16 cellular contexts compared by ENCODE assay signal in genomic region chr5:14227501-14227900, GRCh38.
A peak's percentile ranks its signal among the peaks of the same experiment; 100 is the strongest.
DNase-seq lines count a peak whose midpoint lies in the region; ATAC-seq, FAIRE-seq and TF ChIP-seq lines count a peak whose summit lies in the region.
"Had no signal": no experiment of that assay in that cellular context is flagged by ENCODE, and none has a peak within 500 bp of the region (broad histone marks: within the 10 kb centered on the region; RNA-seq: fewer than 3 reads in every experiment).

No MANE protein-coding gene starts in this region.

- H3K9me3 Mint-ChIP-seq in GM23338, result no peaks in the 10 kb centered on the region
- H3K9me3 Mint-ChIP-seq: IgD-negative memory B cell had no signal

- H3K9me3 ChIP-seq in PC-9 (ENCODE audit: insufficient read depth, low read depth) (no peaks in the 10 kb centered on the region), endothelial cell of umbilical vein (replicated peaks; ENCODE audit: control insufficient read depth, insufficient read depth, low read length) (no peaks in the 10 kb centered on the region), pancreas (no peaks in the 10 kb centered on the region), prostate gland (no peaks in the 10 kb centered on the region)

- no peak for DNase-seq in GM23338 (ENCODE audit: low spot score)
- DNase-seq in PC-9, result no peak
- DNase-seq in endothelial cell of umbilical vein (ENCODE audit: low read depth, low spot score), result no peak
- DNase-seq in pancreas, result no peak
- DNase-seq in NCI-H2107 (lab: John Stamatoyannopoulos, UW), result no peak
- DNase-seq in prostate gland (ENCODE audit: low spot score), result no peak
- no peak for DNase-seq in NCI-H1436 (lab: John Stamatoyannopoulos, UW)
- DNase-seq: DMS153, H7, NCI-H1105 treated with DMSO at 0.1 percent for 48 hours, NCI-H187, NCI-H774 had no signal

- CTCF ChIA-PET in PC-9 (lab: Charles Lee), result interaction anchor here (0.9 to 2.2 kb wide), 2 partner anchors 42 to 80 kb away, joined by 4 to 8 read pairs; no protein-coding TSS in a partner anchor
- CTCF ChIA-PET in endothelial cell of umbilical vein (lab: Charles Lee), result interaction anchor here (0.9 to 2.9 kb wide), 7 partner anchors 13 to 84 kb away, joined by 3 to 9 read pairs (median 4); partner anchors contain the start of gene TRIO

- H4K20me1 ChIP-seq in GM23338 (replicated peaks; ENCODE audit: insufficient read depth) (peaks cover 3% of the 10 kb centered on the region; the same call in 1 of the 2 replicates), PC-9 (ENCODE audit: insufficient read depth) (peaks cover 12% of the 10 kb centered on the region), endothelial cell of umbilical vein (replicated peaks; ENCODE audit: control insufficient read depth, extremely low read depth, insufficient read depth, low read length) (peaks cover 4% of the 10 kb centered on the region)

- no peak overlapping the region for H3K4me3 Mint-ChIP-seq in GM23338

- H3K27me3 Mint-ChIP-seq in GM23338 (ENCODE audit: insufficient read depth, low read depth, poor library complexity), result peaks cover 4% of the 10 kb centered on the region
- H3K27me3 Mint-ChIP-seq: IgD-negative memory B cell had no signal

- peaks cover 53% of the 10 kb centered on the region for H3K4me1 Mint-ChIP-seq in GM23338

- no peak overlapping the region for H2AFZ ChIP-seq in GM23338
- H2AFZ ChIP-seq in PC-9, result no peak overlapping the region
- no peak overlapping the region for H2AFZ ChIP-seq in endothelial cell of umbilical vein (ENCODE audit: low read depth, low read length)

- no peaks in the 10 kb centered on the region for H3K27me3 ChIP-seq in GM23338 (ENCODE audit: insufficient read depth)
- H3K27me3 ChIP-seq in PC-9 (ENCODE audit: insufficient read depth, low read depth), result no peaks in the 10 kb centered on the region
- no peaks in the 10 kb centered on the region for H3K27me3 ChIP-seq in endothelial cell of umbilical vein (ENCODE audit: control insufficient read depth in 2 of 2, insufficient read depth in 2 of 2, low read length in 2 of 2)
- H3K27me3 ChIP-seq in pancreas, result no peaks in the 10 kb centered on the region
- no peaks in the 10 kb centered on the region for H3K27me3 ChIP-seq in prostate gland (replicated peaks; ENCODE audit: insufficient read depth)

- H3K4me1 ChIP-seq in GM23338 (ENCODE audit: insufficient read depth), result peaks cover 55% of the 10 kb centered on the region
- H3K4me1 ChIP-seq in PC-9 (replicated peaks; ENCODE audit: insufficient read depth), result peaks cover 24% of the 10 kb centered on the region
- peaks cover 58% of the 10 kb centered on the region for H3K4me1 ChIP-seq in endothelial cell of umbilical vein (ENCODE audit: control insufficient read depth, extremely low read depth, insufficient read depth, low read length)
- H3K4me1 ChIP-seq in pancreas, result no peaks in the 10 kb centered on the region
- H3K4me1 ChIP-seq in prostate gland (replicated peaks), result no peaks in the 10 kb centered on the region

- H3K36me3 Mint-ChIP-seq in GM23338 (ENCODE audit: low read depth), result no peaks in the 10 kb centered on the region

- H3K36me3 ChIP-seq in GM23338 (ENCODE audit: insufficient read depth) (no peaks in the 10 kb centered on the region), PC-9 (ENCODE audit: low read depth) (peaks cover 3% of the 10 kb centered on the region; the same call in 1 of the 2 replicates), endothelial cell of umbilical vein (ENCODE audit: control insufficient read depth in 2 of 2, extremely low read depth in 1 of 2, insufficient read depth in 2 of 2, low read length in 2 of 2) (no peaks in the 10 kb centered on the region), pancreas (no peaks in the 10 kb centered on the region), prostate gland (no peaks in the 10 kb centered on the region)

- H3K79me2 ChIP-seq in GM23338 (replicated peaks; ENCODE audit: insufficient read depth) (peaks cover 99% of the 10 kb centered on the region), PC-9 (ENCODE audit: low read depth) (peaks cover 94% of the 10 kb centered on the region), endothelial cell of umbilical vein (ENCODE audit: control insufficient read depth, insufficient read depth, low read length) (peaks cover 100% of the 10 kb centered on the region)

- BruUV-seq in PC-9 (replicated peaks; lab: Mats Ljungman, UMichigan) (no TSS peak), endothelial cell of umbilical vein (replicated peaks; lab: Mats Ljungman, UMichigan) (no TSS peak)

- no peaks in the 10 kb centered on the region for H3K9me1 ChIP-seq in endothelial cell of umbilical vein (replicated peaks; ENCODE audit: control insufficient read depth, extremely low read depth, insufficient read depth, low read length)

- no peaks in the 10 kb centered on the region for H3K9me2 ChIP-seq in GM23338 (ENCODE audit: insufficient read depth)
- no peaks in the 10 kb centered on the region for H3K9me2 ChIP-seq in PC-9 (ENCODE audit: insufficient read depth)

- WGBS in pancreas, 2 donors, result 34 to 35% methylated on average over 3 of the region's 3 CpGs
- WGBS in prostate gland, result 47% methylated on average over 3 of the region's 3 CpGs

- H3K4me3 ChIP-seq in GM23338 (no peak overlapping the region), PC-9 (no peak overlapping the region), endothelial cell of umbilical vein (replicated peaks in 1 of 3; ENCODE audit: insufficient read depth in 1 of 3, low read depth in 1 of 3, low read length in 3 of 3) (no peak overlapping the region), pancreas (no peak overlapping the region), prostate gland (no peak overlapping the region)
- H3K4me3 ChIP-seq: SK-N-MC had no signal

- H3K27ac Mint-ChIP-seq in GM23338, result 0 out of 2 replicates have a peak overlapping the region, but pooled peaks have one; percentile 9
- H3K27ac Mint-ChIP-seq: IgD-negative memory B cell had no signal

- POLR2A ChIA-PET in PC-9 (lab: Charles Lee; ENCODE audit: unreplicated experiment), result interaction anchor here (0.6 to 1.2 kb wide), 3 partner anchors 82 to 189 kb away, joined by 3 to 4 read pairs (median 4); no protein-coding TSS in a partner anchor
- POLR2A ChIA-PET in endothelial cell of umbilical vein (lab: Charles Lee), result no interaction called here

- no peak for ATAC-seq in GM23338
- ATAC-seq in pancreas, result no peak
- no peak for ATAC-seq in GM21423 (IDR thresholded peaks at IDR 0.05; ENCODE audit: unreplicated experiment)
- ATAC-seq: Right ventricle myocardium inferior had no signal

- H3K9ac ChIP-seq in endothelial cell of umbilical vein (replicated peaks; ENCODE audit: extremely low read depth, insufficient read depth, low read length), result no peak overlapping the region

- no peak for TF ChIP-seq POLR2A in endothelial cell of umbilical vein (IDR thresholded peaks at IDR 0.05; ENCODE audit: low read depth, low read length)
- TF ChIP-seq POLR2A in prostate gland (IDR thresholded peaks at IDR 0.05), result no peak

- FAIRE-seq in endothelial cell of umbilical vein (lab: Jason Lieb, UNC), result no peak
- no peak for FAIRE-seq in pancreas (lab: Jason Lieb, UNC)

- no peak overlapping the region for H3K27ac ChIP-seq in GM23338 (ENCODE audit: low read depth)
- peak overlapping the region; percentile 44 for H3K27ac ChIP-seq in PC-9
- H3K27ac ChIP-seq in endothelial cell of umbilical vein (ENCODE audit: insufficient read depth, low read depth, low read length), result peak overlapping the region; percentile 54
- peak overlapping the region; percentile 11 to 42 (median 28) for H3K27ac ChIP-seq in pancreas
- H3K27ac ChIP-seq in prostate gland, result no peak overlapping the region
- H3K27ac ChIP-seq: SK-N-MC had no signal

- H3K4me2 ChIP-seq in GM23338 (no peak overlapping the region), PC-9 (no peak overlapping the region), endothelial cell of umbilical vein (ENCODE audit: insufficient read depth, low read length) (peak overlapping the region; percentile 40)

- intact Hi-C loops in PC-9 (cut with micrococcal nuclease; ENCODE audit: unreplicated experiment) (loop anchor here (1.0 to 5.0 kb wide), 6 partner anchors 37 to 240 kb away; no protein-coding TSS in a partner anchor), endothelial cell of umbilical vein (cut with micrococcal nuclease) (loop anchor here (1.0 to 5.0 kb wide), 5 partner anchors 22 to 191 kb away; no protein-coding TSS in a partner anchor), pancreas (cut with DNase I) (no loop called here), prostate gland (cut with DNase I) (no loop called here)

- dilution Hi-C loops in endothelial cell of umbilical vein (cut with MboI; ENCODE audit: extremely low pct_ligation_motif_present, low sequenced_read_pairs), result no loop called here

- H3F3A ChIP-seq in GM23338 (replicated peaks; ENCODE audit: low read depth) (no peaks in the 10 kb centered on the region), PC-9 (ENCODE audit: insufficient read depth, low read depth) (peaks cover 30% of the 10 kb centered on the region; the same call in 1 of the 2 replicates)

- TF ChIP-seq CTCF in GM23338 (conservative IDR thresholded peaks at IDR 0.05; ENCODE audit: low read depth in 2 of 2) (no peak), PC-9 (conservative IDR thresholded peaks at IDR 0.05) (no peak), endothelial cell of umbilical vein (IDR thresholded peaks at IDR 0.05; ENCODE audit: extremely low read depth in 1 of 2, insufficient read depth in 1 of 2, low read depth in 1 of 2, low read length in 2 of 2) (no peak), pancreas (IDR thresholded peaks at IDR 0.05) (no peak), prostate gland (IDR thresholded peaks at IDR 0.05) (no peak)

TF ChIP-seq in GM23338, 12 proteins besides CTCF, POLR2A, EP300 and RAD21 (continues in another document):
- TF ChIP-seq STAT1 (IDR thresholded peaks at IDR 0.05; ENCODE audit: unreplicated experiment), result no peak
- no peak for TF ChIP-seq CREB1 (CRISPR knock-in tag; IDR thresholded peaks at IDR 0.05; ENCODE audit: low read depth)
- TF ChIP-seq ZNF114 (CRISPR knock-in tag; IDR thresholded peaks at IDR 0.05), result no peak
- no peak for TF ChIP-seq EZH2 (IDR thresholded peaks at IDR 0.05; ENCODE audit: low read depth, unreplicated experiment)
- no peak for TF ChIP-seq ZNF331 (CRISPR knock-in tag; IDR thresholded peaks at IDR 0.05; ENCODE audit: low read depth)

TF ChIP-seq in endothelial cell of umbilical vein, 7 proteins besides CTCF, POLR2A, EP300 and RAD21:
- TF ChIP-seq FOS (IDR thresholded peaks at IDR 0.05; ENCODE audit: borderline replicate concordance, insufficient read depth, low read length) (no peak), EZH2 (IDR thresholded peaks at IDR 0.05; ENCODE audit: borderline replicate concordance, low read depth, low read length, severe bottlenecking) (no peak), POLR2AphosphoS5 (IDR thresholded peaks at IDR 0.05; ENCODE audit: insufficient read depth, low read depth, low read length) (no peak), JUN (IDR thresholded peaks at IDR 0.05; ENCODE audit: borderline replicate concordance, insufficient read depth, insufficient read length, low read depth) (no peak), GATA2 (IDR thresholded peaks at IDR 0.05; ENCODE audit: insufficient read depth, insufficient read length, low read depth, low read length) (no peak), MYC (IDR thresholded peaks at IDR 0.05; ENCODE audit: low read depth, low read length) (no peak)
- TF ChIP-seq, protein P1, sequence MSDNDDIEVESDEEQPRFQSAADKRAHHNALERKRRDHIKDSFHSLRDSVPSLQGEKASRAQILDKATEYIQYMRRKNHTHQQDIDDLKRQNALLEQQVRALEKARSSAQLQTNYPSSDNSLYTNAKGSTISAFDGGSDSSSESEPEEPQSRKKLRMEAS (IDR thresholded peaks at IDR 0.05; ENCODE audit: insufficient read depth, insufficient read length), result no peak

Comparison
In these comparisons a context has a peak if more than half of its experiments do, and no peak if none do; other contexts are left out.
1. H3K27ac ChIP-seq: peak in PC-9 (single experiment), endothelial cell of umbilical vein (single experiment) and pancreas (4 of 4); none in GM23338 (single experiment) and prostate gland (0 of 2).
2. intact Hi-C loops: an anchor here in PC-9 (1.0 to 5.0 kb wide) and endothelial cell of umbilical vein (1.0 to 5.0 kb wide); none called in pancreas and prostate gland.